In genomic region chr17:17142556-17142955, GRCh38 we compare ENCODE assay signal across 16 cellular contexts.
A peak's percentile ranks its signal among the peaks of the same experiment; 100 is the strongest.
DNase-seq lines count a peak whose midpoint lies in the region; ATAC-seq and TF ChIP-seq lines count a peak whose summit lies in the region.
"Had no signal": no experiment of that assay in that cellular context is flagged by ENCODE, and none has a peak within 500 bp of the region (broad histone marks: within the 10 kb centered on the region; RNA-seq: fewer than 3 reads in every experiment).

No MANE protein-coding gene starts in this region.

- H3K4me3 ChIP-seq in BLaER1 treated with 17β-estradiol and CSF1 and Interleukin-3, amounts not matched to agents 10 nM and 100 nM, result no peak overlapping the region
- H3K4me3 ChIP-seq in mammary epithelial cell (replicated peaks in 1 of 3; ENCODE audit: insufficient read depth in 1 of 3, low read depth in 2 of 3, low read length in 3 of 3) (no peak overlapping the region), colonic mucosa (no peak overlapping the region)
- H3K4me3 ChIP-seq: HAP-1 had no signal

- in situ Hi-C loops in mammary epithelial cell (cut with MboI; ENCODE audit: low sequenced_read_pairs in 2 of 2), result loop anchor here in 1 of 2 donors (25.0 kb wide), 1 partner anchor 170 kb away; the partner anchor contains the start of gene NT5M

- H3K4me3 Mint-ChIP-seq in activated CD4-positive, alpha-beta T cell treated with anti-CD3 and anti-CD28 coated beads, Interleukin-2, amount 10 ng/mL, durations not matched to agents 7 days and 5 days, result no peak overlapping the region
- peak overlapping the region; percentile 3 for H3K4me3 Mint-ChIP-seq in glutamatergic neuron (ENCODE audit: unreplicated experiment)
- H3K4me3 Mint-ChIP-seq: IgD-negative memory B cell had no signal

- TF ChIP-seq CTCF in mammary epithelial cell (conservative IDR thresholded peaks at IDR 0.05 in 1 of 2, IDR thresholded peaks at IDR 0.05 in 1 of 2; ENCODE audit: extremely low read depth in 1 of 2, insufficient read depth in 1 of 2, low read depth in 1 of 2, low read length in 2 of 2) (no peak), glutamatergic neuron (IDR thresholded peaks at IDR 0.05; ENCODE audit: partially characterized antibody, unreplicated experiment) (no peak), colonic mucosa (IDR thresholded peaks at IDR 0.05) (no peak)

- BruUV-seq in mammary epithelial cell (replicated peaks; lab: Mats Ljungman, UMichigan), result no TSS peak

- WGBS in mammary epithelial cell (ENCODE audit: low coverage, missing lambda C conversion rate), result 56% methylated on average over 7 of the region's 11 CpGs

- peaks cover 12% of the 10 kb centered on the region for H3K4me1 Mint-ChIP-seq in activated CD4-positive, alpha-beta T cell treated with anti-CD3 and anti-CD28 coated beads, Interleukin-2, amount 10 ng/mL, durations not matched to agents 7 days and 5 days
- peaks cover 14% of the 10 kb centered on the region for H3K4me1 Mint-ChIP-seq in glutamatergic neuron (ENCODE audit: low read depth, unreplicated experiment)

- no peak overlapping the region for H2AFZ ChIP-seq in mammary epithelial cell (ENCODE audit: low read depth, low read length)

- H3K9ac ChIP-seq in BLaER1 treated with 17β-estradiol and CSF1 and Interleukin-3, amounts not matched to agents 10 nM and 100 nM, result peak overlapping the region in 4 of 11 experiments; percentile 20 to 70 (median 60); a peak in 5 of 22 replicates
- H3K9ac ChIP-seq in mammary epithelial cell (ENCODE audit: insufficient read depth, low read length) (no peak overlapping the region), colonic mucosa (ENCODE audit: low read depth in 2 of 2, low read length in 2 of 2) (no peak overlapping the region)

- CTCF ChIA-PET in activated CD4-positive, alpha-beta T cell treated with anti-CD3 and anti-CD28 coated beads, Interleukin-2, amount 10 ng/mL, durations not matched to agents 7 days and 5 days (lab: Charles Lee), result interaction anchor here (0.6 to 2.5 kb wide), 16 partner anchors 10 to 188 kb away, joined by 3 to 7 read pairs (median 3); partner anchors contain the start of gene FLCN
- CTCF ChIA-PET in mammary epithelial cell (lab: Charles Lee; ENCODE audit: low non-redundant PET), result interaction anchor here (0.5 to 0.9 kb wide), 2 partner anchors 9 to 22 kb away, joined by 4 to 5 read pairs; no protein-coding TSS in a partner anchor

- no peaks in the 10 kb centered on the region for H3K9me3 Mint-ChIP-seq in activated CD4-positive, alpha-beta T cell treated with anti-CD3 and anti-CD28 coated beads, Interleukin-2, amount 10 ng/mL, durations not matched to agents 7 days and 5 days
- H3K9me3 Mint-ChIP-seq in glutamatergic neuron (ENCODE audit: unreplicated experiment), result peaks cover 34% of the 10 kb centered on the region
- H3K9me3 Mint-ChIP-seq: CD8-positive, alpha-beta memory T cell; IgD-negative memory B cell had no signal

- POLR2A ChIA-PET in activated CD4-positive, alpha-beta T cell treated with anti-CD3 and anti-CD28 coated beads, Interleukin-2, amount 10 ng/mL, durations not matched to agents 7 days and 5 days (lab: Charles Lee), result no interaction called here

- H3K27ac Mint-ChIP-seq in activated CD4-positive, alpha-beta T cell treated with anti-CD3 and anti-CD28 coated beads, Interleukin-2, amount 10 ng/mL, durations not matched to agents 7 days and 5 days, result peak overlapping the region; percentile 54
- H3K27ac Mint-ChIP-seq in glutamatergic neuron (ENCODE audit: unreplicated experiment), result no peak overlapping the region

- H3K36me3 Mint-ChIP-seq in activated CD4-positive, alpha-beta T cell treated with anti-CD3 and anti-CD28 coated beads, Interleukin-2, amount 10 ng/mL, durations not matched to agents 7 days and 5 days (ENCODE audit: low read depth), result peaks cover 24% of the 10 kb centered on the region
- H3K36me3 Mint-ChIP-seq in glutamatergic neuron (ENCODE audit: unreplicated experiment), result peaks cover 7% of the 10 kb centered on the region

- peaks cover 4 to 97% (median 84%) of the 10 kb centered on the region in 11 experiments; a peak in 19 of 22 replicates for H4K20me1 ChIP-seq in BLaER1 treated with 17β-estradiol and CSF1 and Interleukin-3, amounts not matched to agents 10 nM and 100 nM
- H4K20me1 ChIP-seq in mammary epithelial cell (ENCODE audit: insufficient read depth, low read length), result peaks cover 7% of the 10 kb centered on the region

- intact Hi-C loops in mammary epithelial cell (cut with micrococcal nuclease), result loop anchor here (1.0 to 5.0 kb wide), 4 partner anchors 50 to 171 kb away; partner anchors contain the start of gene FLCN
- intact Hi-C loops in colonic mucosa (cut with DNase I), result no loop called here

- H3K27me3 ChIP-seq in BLaER1 treated with 17β-estradiol and CSF1 and Interleukin-3, amounts not matched to agents 10 nM and 100 nM, result no peaks in the 10 kb centered on the region
- H3K27me3 ChIP-seq in mammary epithelial cell (ENCODE audit: insufficient read depth, low read length), result no peaks in the 10 kb centered on the region
- H3K27me3 ChIP-seq in colonic mucosa, result no peaks in the 10 kb centered on the region
- H3K27me3 ChIP-seq: BE2C had no signal

- H3K9me3 ChIP-seq in BLaER1 treated with 17β-estradiol and CSF1 and Interleukin-3, amounts not matched to agents 10 nM and 100 nM (replicated peaks in 1 of 11), result no peaks in the 10 kb centered on the region
- H3K9me3 ChIP-seq in mammary epithelial cell (replicated peaks; ENCODE audit: insufficient read depth, low read length) (no peaks in the 10 kb centered on the region), colonic mucosa (no peaks in the 10 kb centered on the region)
- H3K9me3 ChIP-seq: BE2C, HAP-1 had no signal

- dilution Hi-C loops in mammary epithelial cell (cut with HindIII; ENCODE audit: low sequenced_read_pairs), result loop anchor here (5.0 kb wide), 2 partner anchors 45 to 65 kb away; partner anchors contain the start of gene PLD6

- peaks cover 50 to 88% (median 78%) of the 10 kb centered on the region in 11 experiments for H3K36me3 ChIP-seq in BLaER1 treated with 17β-estradiol and CSF1 and Interleukin-3, amounts not matched to agents 10 nM and 100 nM
- H3K36me3 ChIP-seq in mammary epithelial cell (ENCODE audit: insufficient read depth, low read length) (peaks cover 33% of the 10 kb centered on the region), colonic mucosa (peaks cover 20% of the 10 kb centered on the region)

- DNase-seq in activated CD4-positive, alpha-beta T cell treated with anti-CD3 and anti-CD28 coated beads, Interleukin-2, amount 10 ng/mL, durations not matched to agents 7 days and 5 days, result no peak
- no peak for DNase-seq in activated CD4-positive, alpha-beta T cell treated with anti-CD3 and anti-CD28 coated beads for 4 hours
- DNase-seq in mammary epithelial cell (no peak), glutamatergic neuron (no peak), colonic mucosa (no peak), NCI-H187 treated with DMSO at 0.1 percent for 48 hours (lab: John Stamatoyannopoulos, UW) (no peak)
- DNase-seq: DMS79, NCI-H1105, NCI-H345, NCI-H69 had no signal

- peaks cover 8% of the 10 kb centered on the region for H3K79me2 ChIP-seq in mammary epithelial cell (ENCODE audit: insufficient read depth, low read length)

- H3K27me3 Mint-ChIP-seq in activated CD4-positive, alpha-beta T cell treated with anti-CD3 and anti-CD28 coated beads, Interleukin-2, amount 10 ng/mL, durations not matched to agents 7 days and 5 days, result no peaks in the 10 kb centered on the region
- peaks cover 24% of the 10 kb centered on the region for H3K27me3 Mint-ChIP-seq in glutamatergic neuron (ENCODE audit: unreplicated experiment)
- H3K27me3 Mint-ChIP-seq: CD8-positive, alpha-beta memory T cell; IgD-negative memory B cell had no signal

- ATAC-seq in GM19023 (IDR thresholded peaks at IDR 0.05; ENCODE audit: unreplicated experiment), result no peak

- peaks cover 35 to 98% (median 95%) of the 10 kb centered on the region in 10 experiments for H3K4me1 ChIP-seq in BLaER1 treated with 17β-estradiol and CSF1 and Interleukin-3, amounts not matched to agents 10 nM and 100 nM
- H3K4me1 ChIP-seq in mammary epithelial cell (ENCODE audit: insufficient read depth, low read length) (peaks cover 35% of the 10 kb centered on the region), colonic mucosa (no peaks in the 10 kb centered on the region)
- H3K4me1 ChIP-seq: BE2C, HAP-1 had no signal

- peak overlapping the region in 2 of 11 experiments; percentile 41 to 74; a peak in 4 of 22 replicates for H3K27ac ChIP-seq in BLaER1 treated with 17β-estradiol and CSF1 and Interleukin-3, amounts not matched to agents 10 nM and 100 nM
- H3K27ac ChIP-seq in mammary epithelial cell (ENCODE audit: insufficient read depth, low read depth, low read length), result no peak overlapping the region
- H3K27ac ChIP-seq in colonic mucosa, result no peak overlapping the region

- H3K4me2 ChIP-seq in BLaER1 treated with 17β-estradiol and CSF1 and Interleukin-3, amounts not matched to agents 10 nM and 100 nM, result peak overlapping the region in 7 of 11 experiments; percentile 63 to 96 (median 85); a peak in 12 of 22 replicates
- peak overlapping the region; percentile 6 for H3K4me2 ChIP-seq in mammary epithelial cell (ENCODE audit: insufficient read depth, low read depth, low read length)
